16 cellular contexts compared by ENCODE assay signal in genomic region chr6:107819217-107819616, GRCh38. TPM values are rescaled to one million over a fixed set of nuclear protein-coding genes. Genes with fewer than 3 reads are reported as not detected.
A peak's percentile ranks its signal among the peaks of the same experiment; 100 is the strongest.
DNase-seq lines count a peak whose midpoint lies in the region; ATAC-seq and TF ChIP-seq lines count a peak whose summit lies in the region.
"Had no signal": no experiment of that assay in that cellular context is flagged by ENCODE, and none has a peak within 500 bp of the region (broad histone marks: within the 10 kb centered on the region; RNA-seq: fewer than 3 reads in every experiment).

No MANE protein-coding gene starts in this region.

- H3K4me2 ChIP-seq in GM23248 (ENCODE audit: unreplicated experiment) (no peak overlapping the region), H9 (ENCODE audit: insufficient read depth, insufficient read length, low read length) (no peak overlapping the region)
- H3K4me2 ChIP-seq: BLaER1 treated with 17β-estradiol and CSF1 and Interleukin-3, amounts not matched to agents 10 nM and 100 nM had no signal

- H2BK15ac ChIP-seq in H9 (ENCODE audit: low read depth, low read length), result no peak overlapping the region

- H3K9me2 ChIP-seq in GM23248 (ENCODE audit: insufficient read depth), result no peaks in the 10 kb centered on the region

- peak overlapping the region; percentile 99 for H3K27ac Mint-ChIP-seq in activated naive CD4-positive, alpha-beta T cell treated with anti-CD3 and anti-CD28 coated beads, Interleukin-2, amount 50 U/mL, for 24 hours
- H3K27ac Mint-ChIP-seq in natural killer cell, result peak overlapping the region; percentile 89 to 100
- H3K27ac Mint-ChIP-seq in H9, result no peak overlapping the region

- H3K79me2 ChIP-seq in GM23248 (ENCODE audit: insufficient read depth), result no peaks in the 10 kb centered on the region
- H3K79me2 ChIP-seq in H9 (ENCODE audit: insufficient read depth, low read length), result no peaks in the 10 kb centered on the region

- H2BK12ac ChIP-seq in H9 (ENCODE audit: insufficient read length, low read depth, low read length), result no peak overlapping the region

- H4K5ac ChIP-seq in H9 (ENCODE audit: insufficient read length, low read depth, low read length), result no peak overlapping the region

- no peak overlapping the region for H3K56ac ChIP-seq in H9 (ENCODE audit: insufficient read length, low read depth, low read length)

- intact Hi-C loops in natural killer cell (cut with micrococcal nuclease), result no loop called here
- intact Hi-C loops in spleen (cut with DNase I; ENCODE audit: low total_unique reads), result no loop called here

- no peak for TF ChIP-seq POLR2A in spleen (IDR thresholded peaks at IDR 0.05)

- peaks cover 4% of the 10 kb centered on the region for H3K36me3 Mint-ChIP-seq in activated naive CD4-positive, alpha-beta T cell treated with anti-CD3 and anti-CD28 coated beads, Interleukin-2, amount 50 U/mL, for 24 hours
- H3K36me3 Mint-ChIP-seq in natural killer cell, result no peaks in the 10 kb centered on the region
- no peaks in the 10 kb centered on the region for H3K36me3 Mint-ChIP-seq in H9 (ENCODE audit: insufficient read depth in 1 of 3, low read depth in 3 of 3)

- H3K18ac ChIP-seq in H9 (ENCODE audit: insufficient read length, low read depth, low read length), result no peak overlapping the region

- H3K27me3 Mint-ChIP-seq in activated naive CD4-positive, alpha-beta T cell treated with anti-CD3 and anti-CD28 coated beads, Interleukin-2, amount 50 U/mL, for 24 hours, result no peaks in the 10 kb centered on the region
- H3K27me3 Mint-ChIP-seq in natural killer cell (ENCODE audit: low read depth in 2 of 2) (no peaks in the 10 kb centered on the region), H9 (ENCODE audit: low read depth) (no peaks in the 10 kb centered on the region)

- no peak for ATAC-seq in natural killer cell
- ATAC-seq in GM21381 (IDR thresholded peaks at IDR 0.05; ENCODE audit: unreplicated experiment), result no peak
- ATAC-seq: GM12878, K562 had no signal

- no peak overlapping the region for H3K27ac ChIP-seq in GM23248
- no peak overlapping the region for H3K27ac ChIP-seq in spleen
- H3K27ac ChIP-seq in H9 (ENCODE audit: insufficient read length, low read depth, low read length), result no peak overlapping the region
- H3K27ac ChIP-seq: BLaER1 treated with 17β-estradiol and CSF1 and Interleukin-3, amounts not matched to agents 10 nM and 100 nM had no signal

- WGBS in GM23248 (ENCODE audit: low coverage in 1 of 2, low lambda C conversion rate in 2 of 2, missing lambda C conversion rate in 2 of 2), 2 experiments, result 4 to 11% methylated on average over 2 of the region's 2 CpGs
- WGBS in spleen, 5 donors, result 61 to 78% (median 70%) methylated on average over 2 of the region's 2 CpGs
- WGBS in H9 (ENCODE audit: extremely low coverage, insufficient read length, low lambda C conversion rate), result no CpG with 5 or more reads among the region's 2 CpGs

- H3K79me1 ChIP-seq in H9 (ENCODE audit: insufficient read depth, low read depth, low read length, poor library complexity, severe bottlenecking), result no peaks in the 10 kb centered on the region

- H3K4me1 Mint-ChIP-seq in activated naive CD4-positive, alpha-beta T cell treated with anti-CD3 and anti-CD28 coated beads, Interleukin-2, amount 50 U/mL, for 24 hours, result peaks cover 92% of the 10 kb centered on the region
- H3K4me1 Mint-ChIP-seq in natural killer cell (peaks cover 62 to 71% of the 10 kb centered on the region in 2 donors), H9 (peaks cover 20 to 34% of the 10 kb centered on the region in 2 experiments)

- H3K14ac ChIP-seq in H9 (ENCODE audit: insufficient read depth, low read length), result no peak overlapping the region

- peak; percentile 46 for DNase-seq in GM23248
- DNase-seq in activated CD4-positive, alpha-beta T cell treated with anti-CD3 and anti-CD28 coated beads for 48 hours, result peak; percentile 58
- DNase-seq in natural killer cell, result no peak
- DNase-seq in spleen, result no peak
- DNase-seq in H9, result no peak
- DNase-seq: anterior cingulate cortex, dermis blood vessel endothelial cell, mesenchymal stem cell, NCI-H1436 treated with DMSO at 0.1 percent for 48 hours, NCI-H526 treated with DMSO at 0.1 percent for 48 hours, posterior cingulate gyrus had no signal

- H2AFZ ChIP-seq in GM23248 (no peak overlapping the region), H9 (ENCODE audit: low read length) (no peak overlapping the region)

- H3K9me3 ChIP-seq in GM23248 (ENCODE audit: low read depth), result no peaks in the 10 kb centered on the region
- H3K9me3 ChIP-seq in spleen, result no peaks in the 10 kb centered on the region
- H3K9me3 ChIP-seq in H9 (ENCODE audit: control insufficient read depth, low read depth, low read length), result no peaks in the 10 kb centered on the region
- H3K9me3 ChIP-seq: BLaER1 treated with 17β-estradiol and CSF1 and Interleukin-3, amounts not matched to agents 10 nM and 100 nM had no signal

- H3K4me3 ChIP-seq in GM23248 (no peak overlapping the region), spleen (no peak overlapping the region)
- H3K4me3 ChIP-seq: BLaER1 treated with 17β-estradiol and CSF1 and Interleukin-3, amounts not matched to agents 10 nM and 100 nM; GM12878; K562 had no signal

- H4K91ac ChIP-seq in H9 (ENCODE audit: insufficient read length, low read depth, low read length), result no peak overlapping the region

- in situ Hi-C loops in GM23248 (cut with MboI), result no loop called here

- no peak overlapping the region for H3T11ph ChIP-seq in H9 (ENCODE audit: low read length)

- no peak overlapping the region for H4K8ac ChIP-seq in H9 (replicated peaks; ENCODE audit: insufficient read length, low read depth, low read length)

- no peak overlapping the region for H2BK120ac ChIP-seq in H9 (ENCODE audit: low read depth, low read length, poor library complexity, severe bottlenecking)

- H3K4me1 ChIP-seq in GM23248 (ENCODE audit: insufficient read depth) (peaks cover 18% of the 10 kb centered on the region), spleen (peaks cover 10 to 81% (median 38%) of the 10 kb centered on the region in 6 donors), H9 (ENCODE audit: insufficient read depth, low read length) (peaks cover 2% of the 10 kb centered on the region; the same call in 1 of the 2 replicates)

- H3K4me3 Mint-ChIP-seq in activated naive CD4-positive, alpha-beta T cell treated with anti-CD3 and anti-CD28 coated beads, Interleukin-2, amount 50 U/mL, for 24 hours, result peak overlapping the region; percentile 97
- H3K4me3 Mint-ChIP-seq in natural killer cell (peak overlapping the region; percentile 98), H9 (no peak overlapping the region)

- no peak overlapping the region for H2BK5ac ChIP-seq in H9 (ENCODE audit: insufficient read length, low read length)

- H3K23ac ChIP-seq in H9 (ENCODE audit: insufficient read length, low read depth, low read length), result no peak overlapping the region

- H2AK5ac ChIP-seq in H9 (ENCODE audit: insufficient read length, low read length), result no peak overlapping the region

- H3K36me3 ChIP-seq in GM23248 (ENCODE audit: low read depth) (no peaks in the 10 kb centered on the region), spleen (peaks cover 0 to 4% (median 0%) of the 10 kb centered on the region in 6 donors)
- H3K36me3 ChIP-seq: BLaER1 treated with 17β-estradiol and CSF1 and Interleukin-3, amounts not matched to agents 10 nM and 100 nM had no signal

- H3K9ac ChIP-seq in GM23248 (no peak overlapping the region), H9 (ENCODE audit: extremely low read depth, insufficient read length, low read length) (no peak overlapping the region)
- H3K9ac ChIP-seq: BLaER1 treated with 17β-estradiol and CSF1 and Interleukin-3, amounts not matched to agents 10 nM and 100 nM had no signal

- H3K27me3 ChIP-seq in GM23248 (replicated peaks; ENCODE audit: insufficient read depth) (peaks cover 27% of the 10 kb centered on the region; the same call in 1 of the 2 replicates), spleen (replicated peaks in 1 of 7) (no peaks in the 10 kb centered on the region), H9 (ENCODE audit: insufficient read depth, low read length) (no peaks in the 10 kb centered on the region)

- no peak overlapping the region for H3K4ac ChIP-seq in H9 (ENCODE audit: low read depth, low read length)

- H3F3A ChIP-seq in GM23248 (ENCODE audit: insufficient read depth), result peaks cover 6% of the 10 kb centered on the region; the same call in 1 of the 2 replicates

- H3K9me3 Mint-ChIP-seq in activated naive CD4-positive, alpha-beta T cell treated with anti-CD3 and anti-CD28 coated beads, Interleukin-2, amount 50 U/mL, for 24 hours, result no peaks in the 10 kb centered on the region
- no peaks in the 10 kb centered on the region for H3K9me3 Mint-ChIP-seq in natural killer cell
- H3K9me3 Mint-ChIP-seq in H9, result no peaks in the 10 kb centered on the region

- H3K23me2 ChIP-seq in H9 (ENCODE audit: insufficient read length, low read depth, low read length, poor library complexity, severe bottlenecking), result no peaks in the 10 kb centered on the region

- no peak for TF ChIP-seq CTCF in natural killer cell (IDR thresholded peaks at IDR 0.05)
- no peak for TF ChIP-seq CTCF in spleen (IDR thresholded peaks at IDR 0.05 in 8 of 11, conservative IDR thresholded peaks at IDR 0.05 in 3 of 11)
- TF ChIP-seq CTCF in H9 (conservative IDR thresholded peaks at IDR 0.05), result no peak

- no peaks in the 10 kb centered on the region for H4K20me1 ChIP-seq in GM23248 (ENCODE audit: insufficient read depth)
- no peaks in the 10 kb centered on the region for H4K20me1 ChIP-seq in H9 (ENCODE audit: control insufficient read depth, insufficient read depth, insufficient read length)

- no peak overlapping the region for H2BK20ac ChIP-seq in H9 (ENCODE audit: low read depth, low read length, poor library complexity, severe bottlenecking)

RNA-seq across cellular contexts. Expression of gene SCML4, which starts 4.9 kb away (rescaled TPM):
- not detected in 2 replicates for total RNA-seq in GM23248 (2014; rRNA removed; shearing (Covaris generic))
- not detected in 2 replicates for polyA plus RNA-seq in GM23248 (2016; fragmentation: Nextera tagmentation; extraction: Ambion mirVana)
- 10 to 100 TPM; 32.6 to 59.9 (median 56.8) TPM for total RNA-seq in natural killer cell
- 10 to 100 TPM; 15.8 to 39.8 (median 28.7) TPM for total RNA-seq in spleen
- polyA plus RNA-seq in spleen, result 1 to 10 TPM; 6.6 to 8.8 (median 7.1) TPM
- total RNA-seq in H9 (2021), result not detected in 2 replicates
- total RNA-seq: dermis blood vessel endothelial cell had no signal
- polyA plus RNA-seq: K562 had no signal

Comparison
In these comparisons a context has a peak if more than half of its experiments do, and no peak if none do; other contexts are left out.
1. DNase-seq: peak in GM23248 (single experiment) and activated CD4-positive, alpha-beta T cell treated with anti-CD3 and anti-CD28 coated beads for 48 hours (single experiment); none in natural killer cell (single experiment), spleen (single experiment) and H9 (single experiment).
2. H3K27ac Mint-ChIP-seq: peak in activated naive CD4-positive, alpha-beta T cell treated with anti-CD3 and anti-CD28 coated beads, Interleukin-2, amount 50 U/mL, for 24 hours (single experiment) and natural killer cell (2 of 2); none in H9 (0 of 3).
3. H3K4me3 Mint-ChIP-seq: peak in activated naive CD4-positive, alpha-beta T cell treated with anti-CD3 and anti-CD28 coated beads, Interleukin-2, amount 50 U/mL, for 24 hours (single experiment) and natural killer cell (single experiment); none in H9 (0 of 2).
4. RNA of gene SCML4, which starts 4.9 kb away (total RNA-seq): 32.6 to 59.9 TPM in natural killer cell and 15.8 to 39.8 TPM in spleen; not detected in GM23248 and not detected in H9; every median in the first group is over 10 times any median in the second.